In genomic region chr1:31318146-31318545, GRCh38 we compare ENCODE assay signal across 25 cellular contexts. TPM values are rescaled to one million over a fixed set of nuclear protein-coding genes. Genes with fewer than 3 reads are reported as not detected.
"Had no signal": no experiment of that assay in that cellular context is flagged by ENCODE, and none has a peak within 500 bp of the region (broad histone marks: within the 10 kb centered on the region; RNA-seq: fewer than 3 reads in every experiment).

No MANE protein-coding gene starts in this region.

- ATAC-seq: T-helper 17 cell had no signal

- FAIRE-seq: RCC 7860 had no signal

- DNase-seq: KBM-7, MV-4-11, NCI-H1048, NCI-H1105, NCI-H1417, NCI-H1436 treated with DMSO at 0.1 percent for 48 hours, NCI-H1694, NCI-H187 treated with DMSO at 0.1 percent for 48 hours, NCI-H2029 treated with DMSO at 0.1 percent for 48 hours, NCI-H2171 treated with DMSO at 0.1 percent for 48 hours, NCI-H345, NCI-H446 treated with DMSO at 0.1 percent for 48 hours, NCI-H510A treated with DMSO at 0.1 percent for 48 hours, NCI-H69, NCI-H774, RPMI8226, SHP77, SK-N-SH, SW 1271, T-helper 1 cell, T-helper 17 cell had no signal

- H3K27ac Mint-ChIP-seq: T-helper 17 cell had no signal

- H3K9me3 ChIP-seq: SK-N-SH had no signal

- H3K4me3 Mint-ChIP-seq: T-helper 17 cell had no signal

- H3K4me2 ChIP-seq: SK-N-SH had no signal

- H3K9ac ChIP-seq: SK-N-SH had no signal

- H3K27me3 Mint-ChIP-seq: T-helper 17 cell had no signal

RNA-seq across cellular contexts. Expression of gene FABP3, which starts 54.7 kb away (rescaled TPM):
- total RNA-seq: HT-29, MCF 10A, SK-MEL-5, T-helper 17 cell had no signal
